In genomic region chr6:112302154-112302553, GRCh38 we compare ENCODE assay signal across 25 cellular contexts. TPM values are rescaled to one million over a fixed set of nuclear protein-coding genes. Genes with fewer than 3 reads are reported as not detected.
A peak's percentile ranks its signal among the peaks of the same experiment; 100 is the strongest.
DNase-seq lines count a peak whose midpoint lies in the region; ATAC-seq, FAIRE-seq and TF ChIP-seq lines count a peak whose summit lies in the region.
"Had no signal": no experiment of that assay in that cellular context is flagged by ENCODE, and none has a peak within 500 bp of the region (broad histone marks: within the 10 kb centered on the region; RNA-seq: fewer than 3 reads in every experiment).

No MANE protein-coding gene starts in this region.

- no peaks in the 10 kb centered on the region for H3K4me1 Mint-ChIP-seq in naive thymus-derived CD4-positive, alpha-beta T cell
- H3K4me1 Mint-ChIP-seq: CD4-positive, alpha-beta memory T cell had no signal

- POLR2A ChIA-PET in HEK293 (lab: Yijun Ruan, JAX) (no interaction called here), RWPE1 (lab: Yijun Ruan, JAX; ENCODE audit: low non-redundant PET) (no interaction called here)
- POLR2A ChIA-PET in naive thymus-derived CD4-positive, alpha-beta T cell (lab: Charles Lee) = no interaction called here

- H3K27me3 Mint-ChIP-seq in naive thymus-derived CD4-positive, alpha-beta T cell = peaks cover 20 to 66% (median 32%) of the 10 kb centered on the region in 5 donors

- H3K36me3 Mint-ChIP-seq in naive thymus-derived CD4-positive, alpha-beta T cell = no peaks in the 10 kb centered on the region
- H3K36me3 Mint-ChIP-seq: CD4-positive, alpha-beta memory T cell had no signal

- H3K4me3 Mint-ChIP-seq in naive thymus-derived CD4-positive, alpha-beta T cell = no peak overlapping the region
- H3K4me3 Mint-ChIP-seq: CD4-positive, alpha-beta memory T cell; HFFc6 had no signal

- peaks cover 7% of the 10 kb centered on the region for H3K4me1 ChIP-seq in HEK293 (ENCODE audit: control insufficient read depth, insufficient read depth, low read length)
- no peaks in the 10 kb centered on the region for H3K4me1 ChIP-seq in naive thymus-derived CD4-positive, alpha-beta T cell (ENCODE audit: control insufficient read depth in 2 of 2, insufficient read depth in 2 of 2, low read length in 2 of 2)

- H3K27ac ChIP-seq in HEK293 (ENCODE audit: extremely low read depth, low read depth, low read length) (no peak overlapping the region), RWPE1 (no peak overlapping the region)
- no peak overlapping the region for H3K27ac ChIP-seq in naive thymus-derived CD4-positive, alpha-beta T cell (ENCODE audit: low read depth, low read length)
- H3K27ac ChIP-seq: A549 had no signal

- ATAC-seq in naive thymus-derived CD4-positive, alpha-beta T cell = no peak
- ATAC-seq: A549 had no signal

- peak; percentile 74 for FAIRE-seq in TTC549 (lab: Jason Lieb, UNC)
- FAIRE-seq: A549, GM12891, H1 had no signal

- CTCF ChIA-PET in HEK293 (lab: Yijun Ruan, JAX) (interaction anchor here (0.6 to 1.8 kb wide), 4 partner anchors 9 to 445 kb away, joined by 3 to 6 read pairs (median 4); no protein-coding TSS in a partner anchor), RWPE1 (lab: Yijun Ruan, JAX) (interaction anchor here (0.8 kb wide), 1 partner anchor 12 kb away, joined by 7 read pairs; no protein-coding TSS in a partner anchor)
- CTCF ChIA-PET in naive thymus-derived CD4-positive, alpha-beta T cell (lab: Charles Lee) = no interaction called here

- H3K4me3 ChIP-seq in HEK293 (ENCODE audit: low read depth, low read length) = no peak overlapping the region
- no peak overlapping the region for H3K4me3 ChIP-seq in epithelial cell of proximal tubule (ENCODE audit: low read depth, low read length)
- H3K4me3 ChIP-seq in naive thymus-derived CD4-positive, alpha-beta T cell (ENCODE audit: low read length) = no peak overlapping the region
- H3K4me3 ChIP-seq: A549, GM23248 had no signal

- H3K9me3 ChIP-seq in HEK293 (ENCODE audit: control insufficient read depth, insufficient read depth, low read depth, low read length) = no peaks in the 10 kb centered on the region
- no peaks in the 10 kb centered on the region for H3K9me3 ChIP-seq in naive thymus-derived CD4-positive, alpha-beta T cell (ENCODE audit: control insufficient read depth in 2 of 3, low read length in 3 of 3)
- H3K9me3 ChIP-seq: A549 had no signal

- TF ChIP-seq CTCF in HEK293 (tag by site-specific recombination; IDR thresholded peaks at IDR 0.05) = no peak
- peak; percentile 2 for TF ChIP-seq CTCF in epithelial cell of proximal tubule (conservative IDR thresholded peaks at IDR 0.05; ENCODE audit: low read depth, low read length)
- no peak for TF ChIP-seq CTCF in RWPE1 (conservative IDR thresholded peaks at IDR 0.05; ENCODE audit: low read depth)
- TF ChIP-seq CTCF in GM13976 (IDR thresholded peaks at IDR 0.05; ENCODE audit: borderline replicate concordance, control extremely low read depth, extremely low read depth, insufficient read depth, missing control alignments) = no peak

- H3K27ac Mint-ChIP-seq in naive thymus-derived CD4-positive, alpha-beta T cell = no peak overlapping the region
- H3K27ac Mint-ChIP-seq: CD4-positive, alpha-beta memory T cell had no signal

- in situ Hi-C loops in GM13976 (cut with MboI; ENCODE audit: low sequenced_read_pairs, unreplicated experiment) = loop anchor here (10.0 kb wide), 1 partner anchor 117 kb away; no protein-coding TSS in a partner anchor

- peaks cover 0 to 2% (median 0%) of the 10 kb centered on the region in 11 donors for H3K9me3 Mint-ChIP-seq in naive thymus-derived CD4-positive, alpha-beta T cell
- H3K9me3 Mint-ChIP-seq: CD4-positive, alpha-beta memory T cell; HFFc6 had no signal

- H3K27me3 ChIP-seq in naive thymus-derived CD4-positive, alpha-beta T cell (ENCODE audit: control insufficient read depth in 2 of 2, insufficient read depth in 2 of 2, low read length in 2 of 2) = no peaks in the 10 kb centered on the region

- H3K36me3 ChIP-seq in HEK293 (ENCODE audit: control insufficient read depth in 2 of 2, insufficient read depth in 1 of 2, low read length in 2 of 2) = no peaks in the 10 kb centered on the region
- no peaks in the 10 kb centered on the region for H3K36me3 ChIP-seq in naive thymus-derived CD4-positive, alpha-beta T cell (ENCODE audit: control insufficient read depth in 2 of 3, insufficient read depth in 3 of 3, low read length in 3 of 3)

- intact Hi-C loops in naive thymus-derived CD4-positive, alpha-beta T cell (cut with micrococcal nuclease) = no loop called here

- DNase-seq in epithelial cell of proximal tubule (ENCODE audit: low read depth) = no peak
- no peak for DNase-seq in AG08395 (ENCODE audit: low spot score)
- DNase-seq in RWPE1 (ENCODE audit: low spot score) = no peak
- no peak for DNase-seq in naive thymus-derived CD4-positive, alpha-beta T cell
- DNase-seq in GM13976 (ENCODE audit: low spot score) = no peak
- DNase-seq: 8988T; ACHN; C1 segment of cervical spinal cord; Calu3; CD4-positive, alpha-beta memory T cell; COR-L47; DMS53; DMS79 treated with DMSO at 0.1 percent for 48 hours; GF-D8; GM23248; H7; HCEC 1CT; HFFc6 had no signal

TF ChIP-seq in HEK293, 187 proteins besides CTCF, POLR2A, EP300 and RAD21:
- no peak for TF ChIP-seq ZBTB49 (tag by site-specific recombination; IDR thresholded peaks at IDR 0.05; ENCODE audit: low read depth)
- TF ChIP-seq HIC1 (tag by site-specific recombination; IDR thresholded peaks at IDR 0.05) = no peak
- TF ChIP-seq ZBTB26 (tag by site-specific recombination; optimal IDR thresholded peaks at IDR 0.05) = no peak
- TF ChIP-seq SCRT2 (tag by site-specific recombination; IDR thresholded peaks at IDR 0.05) = peak; percentile 67
- no peak for TF ChIP-seq ZNF776 (tag by site-specific recombination; IDR thresholded peaks at IDR 0.05; ENCODE audit: borderline replicate concordance)
- no peak for TF ChIP-seq SALL2 (tag by site-specific recombination; IDR thresholded peaks at IDR 0.05; ENCODE audit: borderline replicate concordance)
- 0 out of 2 replicates have a peak, but pooled peaks have one; percentile 39 for TF ChIP-seq ZNF239 (tag by site-specific recombination; IDR thresholded peaks at IDR 0.05)

RNA-seq across cellular contexts. Expression of gene RFPL4B, which starts 45.0 kb away (rescaled TPM):
- total RNA-seq in epithelial cell of proximal tubule = not detected in 2 replicates
- not detected for total RNA-seq in naive thymus-derived CD4-positive, alpha-beta T cell
- not detected for polyA plus RNA-seq in naive thymus-derived CD4-positive, alpha-beta T cell
- total RNA-seq: Calu3; CD4-positive, alpha-beta memory T cell; Daoy; GM23248; H1; H7 had no signal
- polyA plus RNA-seq: A549; BJ; CD4-positive, alpha-beta memory T cell; GM23248; H1 had no signal

RNA-seq across cellular contexts. Expression of gene LAMA4, which starts 47.8 kb away (rescaled TPM):
- 0.58 and 8.0 TPM in 2 replicates for total RNA-seq in epithelial cell of proximal tubule
- not detected for total RNA-seq in naive thymus-derived CD4-positive, alpha-beta T cell
- not detected for polyA plus RNA-seq in naive thymus-derived CD4-positive, alpha-beta T cell
- total RNA-seq: CD4-positive, alpha-beta memory T cell had no signal
- polyA plus RNA-seq: CD4-positive, alpha-beta memory T cell had no signal
